In genomic region chr11:67353317-67354313, GRCh38 we compare ENCODE assay signal across 1 cellular context.
A peak's percentile ranks its signal among the peaks of the same experiment; 100 is the strongest.
TF ChIP-seq lines count a peak whose summit lies in the region.

Gene POLD4, minus strand, starts transcription at chr11:67353546. Its CDS starts 147 bp downstream, at chr11:67353399.

TF ChIP-seq in HepG2, 621 proteins besides CTCF, POLR2A, EP300 and RAD21 (continued from another document and continues in another):
- TF ChIP-seq BCLAF1 (IDR thresholded peaks at IDR 0.05) (no peak), ATF2 (CRISPR knock-in tag; IDR thresholded peaks at IDR 0.05) (no peak), CC2D1A (CRISPR knock-in tag; IDR thresholded peaks at IDR 0.05) (no peak), ZFP1 (CRISPR knock-in tag; IDR thresholded peaks at IDR 0.05) (peak; percentile 36; the same call in 1 of the 2 replicates), ZNF781 (CRISPR knock-in tag; IDR thresholded peaks at IDR 0.05; ENCODE audit: borderline replicate concordance, not compliant biosample characterization) (no peak), SIX1 (CRISPR knock-in tag; IDR thresholded peaks at IDR 0.05; ENCODE audit: borderline replicate concordance) (no peak), KAT8 (CRISPR knock-in tag; IDR thresholded peaks at IDR 0.05) (peak; percentile 80), HHEX (CRISPR knock-in tag; IDR thresholded peaks at IDR 0.05) (no peak), ZNF318 (CRISPR knock-in tag; IDR thresholded peaks at IDR 0.05) (no peak), ZNF343 (CRISPR knock-in tag; IDR thresholded peaks at IDR 0.05) (no peak; the same call in 1 of the 2 replicates), CAMTA2 (CRISPR knock-in tag; IDR thresholded peaks at IDR 0.05; ENCODE audit: borderline replicate concordance) (no peak), KLF13 (CRISPR knock-in tag; IDR thresholded peaks at IDR 0.05) (no peak), ZNF232 (CRISPR knock-in tag; IDR thresholded peaks at IDR 0.05; ENCODE audit: borderline replicate concordance) (no peak), PAWR (CRISPR knock-in tag; IDR thresholded peaks at IDR 0.05; ENCODE audit: borderline replicate concordance) (no peak), MTF2 (CRISPR knock-in tag; IDR thresholded peaks at IDR 0.05; ENCODE audit: borderline replicate concordance) (no peak), SP5 (CRISPR knock-in tag; IDR thresholded peaks at IDR 0.05; ENCODE audit: borderline replicate concordance, low read depth) (peak; percentile 68; the same call in 1 of the 2 replicates), TBX3 (IDR thresholded peaks at IDR 0.05; ENCODE audit: borderline replicate concordance) (no peak), ZNF83 (CRISPR knock-in tag; IDR thresholded peaks at IDR 0.05; ENCODE audit: borderline replicate concordance) (no peak), ZNF75D (CRISPR knock-in tag; IDR thresholded peaks at IDR 0.05; ENCODE audit: borderline replicate concordance) (no peak), BATF2 (CRISPR knock-in tag; IDR thresholded peaks at IDR 0.05) (no peak), ZNF704 (CRISPR knock-in tag; IDR thresholded peaks at IDR 0.05; ENCODE audit: borderline replicate concordance) (no peak; the same call in 1 of the 2 replicates), ZMYM4 (CRISPR knock-in tag; IDR thresholded peaks at IDR 0.05) (no peak; the same call in 1 of the 2 replicates), SMAD9 (CRISPR knock-in tag; IDR thresholded peaks at IDR 0.05) (no peak), PBX2 (CRISPR knock-in tag; IDR thresholded peaks at IDR 0.05) (no peak)
- TF ChIP-seq, protein P1, sequence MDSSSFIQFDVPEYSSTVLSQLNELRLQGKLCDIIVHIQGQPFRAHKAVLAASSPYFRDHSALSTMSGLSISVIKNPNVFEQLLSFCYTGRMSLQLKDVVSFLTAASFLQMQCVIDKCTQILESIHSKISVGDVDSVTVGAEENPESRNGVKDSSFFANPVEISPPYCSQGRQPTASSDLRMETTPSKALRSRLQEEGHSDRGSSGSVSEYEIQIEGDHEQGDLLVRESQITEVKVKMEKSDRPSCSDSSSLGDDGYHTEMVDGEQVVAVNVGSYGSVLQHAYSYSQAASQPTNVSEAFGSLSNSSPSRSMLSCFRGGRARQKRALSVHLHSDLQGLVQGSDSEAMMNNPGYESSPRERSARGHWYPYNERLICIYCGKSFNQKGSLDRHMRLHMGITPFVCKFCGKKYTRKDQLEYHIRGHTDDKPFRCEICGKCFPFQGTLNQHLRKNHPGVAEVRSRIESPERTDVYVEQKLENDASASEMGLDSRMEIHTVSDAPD (CRISPR knock-in tag; IDR thresholded peaks at IDR 0.05): no peak
- TF ChIP-seq, protein P2, sequence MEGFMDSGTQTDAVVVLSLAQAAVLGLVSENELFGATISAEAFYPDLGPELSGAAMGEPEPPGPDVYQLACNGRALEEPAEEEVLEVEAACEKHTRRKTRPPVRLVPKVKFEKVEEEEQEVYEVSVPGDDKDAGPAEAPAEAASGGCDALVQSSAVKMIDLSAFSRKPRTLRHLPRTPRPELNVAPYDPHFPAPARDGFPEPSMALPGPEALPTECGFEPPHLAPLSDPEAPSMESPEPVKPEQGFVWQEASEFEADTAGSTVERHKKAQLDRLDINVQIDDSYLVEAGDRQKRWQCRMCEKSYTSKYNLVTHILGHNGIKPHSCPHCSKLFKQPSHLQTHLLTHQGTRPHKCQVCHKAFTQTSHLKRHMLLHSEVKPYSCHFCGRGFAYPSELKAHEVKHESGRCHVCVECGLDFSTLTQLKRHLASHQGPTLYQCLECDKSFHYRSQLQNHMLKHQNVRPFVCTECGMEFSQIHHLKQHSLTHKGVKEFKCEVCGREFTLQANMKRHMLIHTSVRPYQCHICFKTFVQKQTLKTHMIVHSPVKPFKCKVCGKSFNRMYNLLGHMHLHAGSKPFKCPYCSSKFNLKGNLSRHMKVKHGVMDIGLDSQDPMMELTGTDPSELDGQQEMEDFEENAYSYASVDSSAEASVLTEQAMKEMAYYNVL (CRISPR knock-in tag; IDR thresholded peaks at IDR 0.05; ENCODE audit: borderline replicate concordance): peak; percentile 56; the same call in 1 of the 2 replicates
- TF ChIP-seq, protein P3, sequence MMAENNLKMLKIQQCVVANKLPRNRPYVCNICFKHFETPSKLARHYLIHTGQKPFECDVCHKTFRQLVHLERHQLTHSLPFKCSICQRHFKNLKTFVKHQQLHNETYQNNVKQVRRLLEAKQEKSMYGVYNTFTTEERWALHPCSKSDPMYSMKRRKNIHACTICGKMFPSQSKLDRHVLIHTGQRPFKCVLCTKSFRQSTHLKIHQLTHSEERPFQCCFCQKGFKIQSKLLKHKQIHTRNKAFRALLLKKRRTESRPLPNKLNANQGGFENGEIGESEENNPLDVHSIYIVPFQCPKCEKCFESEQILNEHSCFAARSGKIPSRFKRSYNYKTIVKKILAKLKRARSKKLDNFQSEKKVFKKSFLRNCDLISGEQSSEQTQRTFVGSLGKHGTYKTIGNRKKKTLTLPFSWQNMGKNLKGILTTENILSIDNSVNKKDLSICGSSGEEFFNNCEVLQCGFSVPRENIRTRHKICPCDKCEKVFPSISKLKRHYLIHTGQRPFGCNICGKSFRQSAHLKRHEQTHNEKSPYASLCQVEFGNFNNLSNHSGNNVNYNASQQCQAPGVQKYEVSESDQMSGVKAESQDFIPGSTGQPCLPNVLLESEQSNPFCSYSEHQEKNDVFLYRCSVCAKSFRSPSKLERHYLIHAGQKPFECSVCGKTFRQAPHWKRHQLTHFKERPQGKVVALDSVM (CRISPR knock-in tag; IDR thresholded peaks at IDR 0.05): 0 out of 2 replicates have a peak, but pooled peaks have one; percentile 27
- TF ChIP-seq, protein P4, sequence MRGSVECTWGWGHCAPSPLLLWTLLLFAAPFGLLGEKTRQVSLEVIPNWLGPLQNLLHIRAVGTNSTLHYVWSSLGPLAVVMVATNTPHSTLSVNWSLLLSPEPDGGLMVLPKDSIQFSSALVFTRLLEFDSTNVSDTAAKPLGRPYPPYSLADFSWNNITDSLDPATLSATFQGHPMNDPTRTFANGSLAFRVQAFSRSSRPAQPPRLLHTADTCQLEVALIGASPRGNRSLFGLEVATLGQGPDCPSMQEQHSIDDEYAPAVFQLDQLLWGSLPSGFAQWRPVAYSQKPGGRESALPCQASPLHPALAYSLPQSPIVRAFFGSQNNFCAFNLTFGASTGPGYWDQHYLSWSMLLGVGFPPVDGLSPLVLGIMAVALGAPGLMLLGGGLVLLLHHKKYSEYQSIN (CRISPR knock-in tag; IDR thresholded peaks at IDR 0.05; ENCODE audit: borderline replicate concordance): no peak
